20 cellular contexts compared by ENCODE assay signal in genomic region chr16:77111057-77111456, GRCh38.
"Had no signal": no experiment of that assay in that cellular context is flagged by ENCODE, and none has a peak within 500 bp of the region (broad histone marks: within the 10 kb centered on the region; RNA-seq: fewer than 3 reads in every experiment).

No MANE protein-coding gene starts in this region.

- DNase-seq: effector CD4-positive, alpha-beta T cell; endodermal cell; erythroblast; foreskin melanocyte; heart left ventricle; hippocampal formation; kidney glomerular epithelial cell; mammary epithelial cell; naive thymus-derived CD4-positive, alpha-beta T cell; nephron progenitor cell; psoas muscle; retina; spleen; stimulated activated CD4-positive, alpha-beta T cell treated with anti-CD3 and anti-CD28 coated beads, Interleukin-15, amount 100 ng/mL, for 24 hours; stimulated activated CD4-positive, alpha-beta T cell treated with anti-CD3 and anti-CD28 coated beads, Interleukin-1b, Interleukin-23, amount 100 ng/mL, for 48 hours; stimulated activated CD4-positive, alpha-beta T cell treated with anti-CD3 and anti-CD28 coated beads, Interleukin-4, amount 100 ng/mL, for 4 hours; stimulated activated naive B cell treated with anti-CD40 and anti-IgM and Interleukin-4, amounts not matched to agents 10 μg/mL and 1 μg/mL and 100 μg/mL, for 72 hours; stimulated activated naive CD8-positive, alpha-beta T cell treated with anti-CD3 and anti-CD28 coated beads, Interleukin-15, amount 100 ng/mL, for 72 hours; testis; upper lobe of right lung had no signal
